Comparison of ENCODE assay signal across 23 cellular contexts in genomic region chr5:161085081-161085480, GRCh38.
"Had no signal": no experiment of that assay in that cellular context is flagged by ENCODE, and none has a peak within 500 bp of the region (broad histone marks: within the 10 kb centered on the region; RNA-seq: fewer than 3 reads in every experiment).

No MANE protein-coding gene starts in this region.

- H3K27ac Mint-ChIP-seq: activated CD4-positive, alpha-beta T cell treated with anti-CD3 and anti-CD28 coated beads for 36 hours; activated naive CD4-positive, alpha-beta T cell treated with anti-CD3 and anti-CD28 coated beads, Interleukin-2, amount 10 ng/mL, durations not matched to agents 7 days and 5 days; activated T-cell treated with anti-CD3 and anti-CD28 coated beads, Interleukin-2, amount 50 U/mL, for 72 hours; mesothelial cell of epicardium; natural killer cell treated with Interleukin-12 subunit alpha and Interleukin-12 subunit beta and Interleukin-15 and Interleukin-18, amount 100 ng/mL, for 72 hours; T-helper 1 cell treated with Interleukin-12 subunit alpha and Interleukin-12 subunit beta and Interleukin-4 antibody, amounts not matched to agents 30 μg/mL and 1 μg/mL, for 36 hours; WTC11 had no signal

- H3K9me3 Mint-ChIP-seq: activated naive CD4-positive, alpha-beta T cell treated with anti-CD3 and anti-CD28 coated beads, Interleukin-2, amount 10 ng/mL, durations not matched to agents 7 days and 5 days; T-helper 1 cell treated with Interleukin-12 subunit alpha and Interleukin-12 subunit beta and Interleukin-4 antibody, amounts not matched to agents 30 μg/mL and 1 μg/mL, for 36 hours had no signal

- H3K36me3 ChIP-seq: esophagus muscularis mucosa, left ventricle myocardium inferior, ovary, right atrium auricular region, upper lobe of left lung had no signal

- H3K27me3 Mint-ChIP-seq: activated CD4-positive, alpha-beta T cell treated with anti-CD3 and anti-CD28 coated beads for 36 hours; activated naive CD4-positive, alpha-beta T cell treated with anti-CD3 and anti-CD28 coated beads, Interleukin-2, amount 10 ng/mL, durations not matched to agents 7 days and 5 days; natural killer cell treated with Interleukin-12 subunit alpha and Interleukin-12 subunit beta and Interleukin-15 and Interleukin-18, amount 100 ng/mL, for 72 hours had no signal

- H3K4me3 ChIP-seq: coronary artery, esophagus muscularis mucosa, left ventricle myocardium inferior, ovary, psoas muscle, right atrium auricular region, upper lobe of left lung had no signal

- H3K27me3 ChIP-seq: esophagus muscularis mucosa, foreskin keratinocyte, ovary, right atrium auricular region, upper lobe of left lung had no signal

- H3K9me3 ChIP-seq: esophagus muscularis mucosa, ovary, psoas muscle, right atrium auricular region, upper lobe of left lung had no signal

- H3K4me1 ChIP-seq: esophagus muscularis mucosa, foreskin keratinocyte, left ventricle myocardium inferior, psoas muscle, right atrium auricular region, upper lobe of left lung had no signal

- ATAC-seq: activated CD4-positive, alpha-beta T cell treated with anti-CD3 and anti-CD28 coated beads for 36 hours; activated T-cell treated with anti-CD3 and anti-CD28 coated beads, Interleukin-2, amount 50 U/mL, for 72 hours; foreskin keratinocyte; natural killer cell treated with Interleukin-12 subunit alpha and Interleukin-12 subunit beta and Interleukin-15 and Interleukin-18, amount 100 ng/mL, for 72 hours; psoas muscle; stimulated activated naive CD8-positive, alpha-beta T cell treated with anti-CD3 and anti-CD28 coated beads, Interleukin-15, Interleukin-2, amounts not matched to agents 100 U/mL and 50 U/mL, for 24 hours; WTC11 had no signal

- H3K4me3 Mint-ChIP-seq: activated CD4-positive, alpha-beta T cell treated with anti-CD3 and anti-CD28 coated beads for 36 hours; activated naive CD4-positive, alpha-beta T cell treated with anti-CD3 and anti-CD28 coated beads, Interleukin-2, amount 10 ng/mL, durations not matched to agents 7 days and 5 days; activated T-cell treated with anti-CD3 and anti-CD28 coated beads, Interleukin-2, amount 50 U/mL, for 72 hours; mesothelial cell of epicardium; natural killer cell treated with Interleukin-12 subunit alpha and Interleukin-12 subunit beta and Interleukin-15 and Interleukin-18, amount 100 ng/mL, for 72 hours; T-helper 1 cell treated with Interleukin-12 subunit alpha and Interleukin-12 subunit beta and Interleukin-4 antibody, amounts not matched to agents 30 μg/mL and 1 μg/mL, for 36 hours; WTC11 had no signal

- H3K4me1 Mint-ChIP-seq: activated CD4-positive, alpha-beta T cell treated with anti-CD3 and anti-CD28 coated beads for 36 hours; activated naive CD4-positive, alpha-beta T cell treated with anti-CD3 and anti-CD28 coated beads, Interleukin-2, amount 10 ng/mL, durations not matched to agents 7 days and 5 days; mesothelial cell of epicardium; WTC11 had no signal

- DNase-seq: activated CD4-positive, alpha-beta T cell treated with anti-CD3 and anti-CD28 coated beads for 36 hours; activated CD4-positive, alpha-beta T cell treated with anti-CD3 and anti-CD28 coated beads, Interleukin-2, amount 50 U/mL, for 48 hours; activated effector memory CD4-positive, alpha-beta T cell treated with Interleukin-2 at 50 U/mL for 16 hours; activated naive CD4-positive, alpha-beta T cell treated with anti-CD3 and anti-CD28 coated beads, Interleukin-2, amount 10 ng/mL, durations not matched to agents 7 days and 5 days; activated T-cell treated with anti-CD3 and anti-CD28 coated beads, Interleukin-2, amount 50 U/mL, for 72 hours; amygdala; cerebellar nuclear complex; foreskin keratinocyte; left ventricle myocardium inferior; ovary; psoas muscle; stimulated activated CD4-positive, alpha-beta T cell treated with anti-CD3 and anti-CD28 coated beads, Interleukin-12 subunit alpha, Interleukin-12 subunit beta, amount 100 ng/mL, for 4 hours; stimulated activated CD4-positive, alpha-beta T cell treated with anti-CD3 and anti-CD28 coated beads, Interleukin-4, amount 100 ng/mL, for 4 hours; stimulated activated naive CD8-positive, alpha-beta T cell treated with anti-CD3 and anti-CD28 coated beads, Interleukin-15, Interleukin-2, amounts not matched to agents 100 U/mL and 50 U/mL, for 24 hours; T1000; upper lobe of left lung had no signal

- H3K36me3 Mint-ChIP-seq: activated naive CD4-positive, alpha-beta T cell treated with anti-CD3 and anti-CD28 coated beads, Interleukin-2, amount 10 ng/mL, durations not matched to agents 7 days and 5 days; mesothelial cell of epicardium; natural killer cell treated with Interleukin-12 subunit alpha and Interleukin-12 subunit beta and Interleukin-15 and Interleukin-18, amount 100 ng/mL, for 72 hours; WTC11 had no signal

- H3K27ac ChIP-seq: coronary artery, esophagus muscularis mucosa, foreskin keratinocyte, left ventricle myocardium inferior, ovary, psoas muscle, right atrium auricular region, upper lobe of left lung had no signal
